Comparison of ENCODE assay signal across 2 cellular contexts in the genomic region with DNA sequence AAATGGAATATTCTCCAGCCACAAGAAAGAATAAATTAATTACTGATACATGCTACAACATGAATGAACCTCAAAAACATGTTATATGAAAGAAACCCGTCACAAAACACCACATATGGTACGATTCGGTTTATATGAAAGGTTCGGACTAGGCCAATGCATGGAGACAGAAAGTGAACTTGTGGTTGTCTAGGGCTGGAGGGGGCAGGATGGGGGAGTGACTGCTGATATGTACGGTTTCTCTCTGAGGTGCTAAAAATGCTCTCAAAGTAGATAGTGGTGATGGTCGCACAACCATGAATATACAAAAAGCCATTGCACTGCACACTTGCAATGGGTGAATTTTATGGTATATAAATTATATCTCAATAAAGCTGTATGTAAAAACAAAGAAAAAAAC.
TF ChIP-seq lines count a peak whose summit lies in the region.

No MANE protein-coding gene starts in this region.

TF ChIP-seq in IMR-90, 13 proteins besides CTCF, POLR2A, EP300 and RAD21:
- TF ChIP-seq CHD1 (IDR thresholded peaks at IDR 0.05; ENCODE audit: low read depth, low read length), result no peak
- TF ChIP-seq NFE2L2 (IDR thresholded peaks at IDR 0.05; ENCODE audit: low read depth, low read length), result no peak
- TF ChIP-seq RCOR1 (IDR thresholded peaks at IDR 0.05; ENCODE audit: insufficient replicate concordance, low read length), result no peak
- no peak for TF ChIP-seq MXI1 (IDR thresholded peaks at IDR 0.05; ENCODE audit: borderline replicate concordance, low read depth, low read length)
- TF ChIP-seq, protein P1, sequence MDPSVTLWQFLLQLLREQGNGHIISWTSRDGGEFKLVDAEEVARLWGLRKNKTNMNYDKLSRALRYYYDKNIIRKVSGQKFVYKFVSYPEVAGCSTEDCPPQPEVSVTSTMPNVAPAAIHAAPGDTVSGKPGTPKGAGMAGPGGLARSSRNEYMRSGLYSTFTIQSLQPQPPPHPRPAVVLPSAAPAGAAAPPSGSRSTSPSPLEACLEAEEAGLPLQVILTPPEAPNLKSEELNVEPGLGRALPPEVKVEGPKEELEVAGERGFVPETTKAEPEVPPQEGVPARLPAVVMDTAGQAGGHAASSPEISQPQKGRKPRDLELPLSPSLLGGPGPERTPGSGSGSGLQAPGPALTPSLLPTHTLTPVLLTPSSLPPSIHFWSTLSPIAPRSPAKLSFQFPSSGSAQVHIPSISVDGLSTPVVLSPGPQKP (IDR thresholded peaks at IDR 0.05; ENCODE audit: borderline replicate concordance, low read depth, low read length), result no peak
- TF ChIP-seq SMC3 (IDR thresholded peaks at IDR 0.05; ENCODE audit: low read depth, low read length), result no peak

TF ChIP-seq in K562, 482 proteins besides CTCF, POLR2A, EP300 and RAD21:
- 0 out of 2 replicates have a peak, but pooled peaks have one; percentile 15 for TF ChIP-seq HSF4 (CRISPR knock-in tag; IDR thresholded peaks at IDR 0.05; ENCODE audit: borderline replicate concordance)
- no peak for TF ChIP-seq CEBPG (CRISPR knock-in tag; IDR thresholded peaks at IDR 0.05)
- no peak for TF ChIP-seq CEBPG (tag; conservative IDR thresholded peaks at IDR 0.05 in 1 of 2, IDR thresholded peaks at IDR 0.05 in 1 of 2)
- TF ChIP-seq TAF15 (IDR thresholded peaks at IDR 0.05; ENCODE audit: low read depth, low read length), result no peak
- TF ChIP-seq SMARCA4 (IDR thresholded peaks at IDR 0.05), result 0 out of 2 replicates have a peak, but pooled peaks have one; percentile 10
- TF ChIP-seq TEAD4 (IDR thresholded peaks at IDR 0.05; ENCODE audit: low read length), result 0 out of 2 replicates have a peak, but pooled peaks have one; percentile 6
- TF ChIP-seq TEAD4 (CRISPR knock-in tag; IDR thresholded peaks at IDR 0.05; ENCODE audit: borderline replicate concordance), result no peak
- peak; percentile 14 for TF ChIP-seq CBFA2T3 (IDR thresholded peaks at IDR 0.05)
- TF ChIP-seq TCF7 (IDR thresholded peaks at IDR 0.05; ENCODE audit: borderline replicate concordance), result no peak
- TF ChIP-seq, protein P2, sequence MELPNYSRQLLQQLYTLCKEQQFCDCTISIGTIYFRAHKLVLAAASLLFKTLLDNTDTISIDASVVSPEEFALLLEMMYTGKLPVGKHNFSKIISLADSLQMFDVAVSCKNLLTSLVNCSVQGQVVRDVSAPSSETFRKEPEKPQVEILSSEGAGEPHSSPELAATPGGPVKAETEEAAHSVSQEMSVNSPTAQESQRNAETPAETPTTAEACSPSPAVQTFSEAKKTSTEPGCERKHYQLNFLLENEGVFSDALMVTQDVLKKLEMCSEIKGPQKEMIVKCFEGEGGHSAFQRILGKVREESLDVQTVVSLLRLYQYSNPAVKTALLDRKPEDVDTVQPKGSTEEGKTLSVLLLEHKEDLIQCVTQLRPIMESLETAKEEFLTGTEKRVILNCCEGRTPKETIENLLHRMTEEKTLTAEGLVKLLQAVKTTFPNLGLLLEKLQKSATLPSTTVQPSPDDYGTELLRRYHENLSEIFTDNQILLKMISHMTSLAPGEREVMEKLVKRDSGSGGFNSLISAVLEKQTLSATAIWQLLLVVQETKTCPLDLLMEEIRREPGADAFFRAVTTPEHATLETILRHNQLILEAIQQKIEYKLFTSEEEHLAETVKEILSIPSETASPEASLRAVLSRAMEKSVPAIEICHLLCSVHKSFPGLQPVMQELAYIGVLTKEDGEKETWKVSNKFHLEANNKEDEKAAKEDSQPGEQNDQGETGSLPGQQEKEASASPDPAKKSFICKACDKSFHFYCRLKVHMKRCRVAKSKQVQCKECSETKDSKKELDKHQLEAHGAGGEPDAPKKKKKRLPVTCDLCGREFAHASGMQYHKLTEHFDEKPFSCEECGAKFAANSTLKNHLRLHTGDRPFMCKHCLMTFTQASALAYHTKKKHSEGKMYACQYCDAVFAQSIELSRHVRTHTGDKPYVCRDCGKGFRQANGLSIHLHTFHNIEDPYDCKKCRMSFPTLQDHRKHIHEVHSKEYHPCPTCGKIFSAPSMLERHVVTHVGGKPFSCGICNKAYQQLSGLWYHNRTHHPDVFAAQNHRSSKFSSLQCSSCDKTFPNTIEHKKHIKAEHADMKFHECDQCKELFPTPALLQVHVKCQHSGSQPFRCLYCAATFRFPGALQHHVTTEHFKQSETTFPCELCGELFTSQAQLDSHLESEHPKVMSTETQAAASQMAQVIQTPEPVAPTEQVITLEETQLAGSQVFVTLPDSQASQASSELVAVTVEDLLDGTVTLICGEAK (IDR thresholded peaks at IDR 0.05), result 0 out of 2 replicates have a peak, but pooled peaks have one; percentile 15
- TF ChIP-seq, protein P2 (CRISPR knock-in tag; IDR thresholded peaks at IDR 0.05), result peak; percentile 58; the same call in 1 of the 2 replicates
